In the genomic region with DNA sequence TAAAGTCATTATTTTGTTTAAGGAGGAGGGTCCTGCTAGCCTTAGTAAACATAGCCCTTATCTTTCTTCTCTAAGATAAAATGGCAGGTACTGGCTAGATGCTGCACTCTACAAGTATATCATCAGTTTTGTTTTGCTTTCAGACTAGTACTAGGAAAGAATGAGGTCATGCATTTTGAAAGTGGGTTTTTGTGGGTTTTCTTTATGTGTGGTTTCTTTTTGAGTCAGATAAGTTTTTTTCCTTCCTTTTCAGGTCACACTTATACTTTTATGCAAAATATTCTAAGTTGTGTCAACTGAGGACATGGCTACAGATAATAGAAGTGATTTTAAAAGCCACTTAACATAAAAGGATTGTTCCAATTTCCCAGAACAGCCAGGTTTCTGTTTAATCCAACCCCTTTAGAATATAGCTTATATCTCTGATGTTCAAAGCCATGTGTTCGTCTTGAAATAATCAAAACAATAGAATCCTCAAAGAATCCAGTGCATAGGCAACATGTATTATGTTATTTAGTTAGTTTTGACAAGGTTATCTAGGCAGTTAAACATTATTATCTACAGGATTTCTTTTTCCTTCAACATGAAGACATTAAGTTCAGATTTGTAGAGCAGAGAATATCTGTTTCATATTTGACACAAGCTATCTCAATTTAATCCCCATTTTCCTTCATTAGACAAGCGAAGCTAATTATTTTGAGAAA, we compare ENCODE assay signal across 1 cellular context.
TF ChIP-seq lines count a peak whose summit lies in the region.

No MANE protein-coding gene starts in this region.

TF ChIP-seq in GM12878, 131 proteins besides CTCF, POLR2A, EP300 and RAD21 (continues in another document):
- TF ChIP-seq, protein P1, sequence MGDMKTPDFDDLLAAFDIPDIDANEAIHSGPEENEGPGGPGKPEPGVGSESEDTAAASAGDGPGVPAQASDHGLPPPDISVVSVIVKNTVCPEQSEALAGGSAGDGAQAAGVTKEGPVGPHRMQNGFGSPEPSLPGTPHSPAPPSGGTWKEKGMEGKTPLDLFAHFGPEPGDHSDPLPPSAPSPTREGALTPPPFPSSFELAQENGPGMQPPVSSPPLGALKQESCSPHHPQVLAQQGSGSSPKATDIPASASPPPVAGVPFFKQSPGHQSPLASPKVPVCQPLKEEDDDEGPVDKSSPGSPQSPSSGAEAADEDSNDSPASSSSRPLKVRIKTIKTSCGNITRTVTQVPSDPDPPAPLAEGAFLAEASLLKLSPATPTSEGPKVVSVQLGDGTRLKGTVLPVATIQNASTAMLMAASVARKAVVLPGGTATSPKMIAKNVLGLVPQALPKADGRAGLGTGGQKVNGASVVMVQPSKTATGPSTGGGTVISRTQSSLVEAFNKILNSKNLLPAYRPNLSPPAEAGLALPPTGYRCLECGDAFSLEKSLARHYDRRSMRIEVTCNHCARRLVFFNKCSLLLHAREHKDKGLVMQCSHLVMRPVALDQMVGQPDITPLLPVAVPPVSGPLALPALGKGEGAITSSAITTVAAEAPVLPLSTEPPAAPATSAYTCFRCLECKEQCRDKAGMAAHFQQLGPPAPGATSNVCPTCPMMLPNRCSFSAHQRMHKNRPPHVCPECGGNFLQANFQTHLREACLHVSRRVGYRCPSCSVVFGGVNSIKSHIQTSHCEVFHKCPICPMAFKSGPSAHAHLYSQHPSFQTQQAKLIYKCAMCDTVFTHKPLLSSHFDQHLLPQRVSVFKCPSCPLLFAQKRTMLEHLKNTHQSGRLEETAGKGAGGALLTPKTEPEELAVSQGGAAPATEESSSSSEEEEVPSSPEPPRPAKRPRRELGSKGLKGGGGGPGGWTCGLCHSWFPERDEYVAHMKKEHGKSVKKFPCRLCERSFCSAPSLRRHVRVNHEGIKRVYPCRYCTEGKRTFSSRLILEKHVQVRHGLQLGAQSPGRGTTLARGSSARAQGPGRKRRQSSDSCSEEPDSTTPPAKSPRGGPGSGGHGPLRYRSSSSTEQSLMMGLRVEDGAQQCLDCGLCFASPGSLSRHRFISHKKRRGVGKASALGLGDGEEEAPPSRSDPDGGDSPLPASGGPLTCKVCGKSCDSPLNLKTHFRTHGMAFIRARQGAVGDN (IDR thresholded peaks at IDR 0.05) = no peak
- TF ChIP-seq MEF2B (IDR thresholded peaks at IDR 0.05; ENCODE audit: partially characterized antibody, poor library complexity, severe bottlenecking) = peak; percentile 62
- no peak for TF ChIP-seq NR2C1 (IDR thresholded peaks at IDR 0.05)
- TF ChIP-seq, protein P2, sequence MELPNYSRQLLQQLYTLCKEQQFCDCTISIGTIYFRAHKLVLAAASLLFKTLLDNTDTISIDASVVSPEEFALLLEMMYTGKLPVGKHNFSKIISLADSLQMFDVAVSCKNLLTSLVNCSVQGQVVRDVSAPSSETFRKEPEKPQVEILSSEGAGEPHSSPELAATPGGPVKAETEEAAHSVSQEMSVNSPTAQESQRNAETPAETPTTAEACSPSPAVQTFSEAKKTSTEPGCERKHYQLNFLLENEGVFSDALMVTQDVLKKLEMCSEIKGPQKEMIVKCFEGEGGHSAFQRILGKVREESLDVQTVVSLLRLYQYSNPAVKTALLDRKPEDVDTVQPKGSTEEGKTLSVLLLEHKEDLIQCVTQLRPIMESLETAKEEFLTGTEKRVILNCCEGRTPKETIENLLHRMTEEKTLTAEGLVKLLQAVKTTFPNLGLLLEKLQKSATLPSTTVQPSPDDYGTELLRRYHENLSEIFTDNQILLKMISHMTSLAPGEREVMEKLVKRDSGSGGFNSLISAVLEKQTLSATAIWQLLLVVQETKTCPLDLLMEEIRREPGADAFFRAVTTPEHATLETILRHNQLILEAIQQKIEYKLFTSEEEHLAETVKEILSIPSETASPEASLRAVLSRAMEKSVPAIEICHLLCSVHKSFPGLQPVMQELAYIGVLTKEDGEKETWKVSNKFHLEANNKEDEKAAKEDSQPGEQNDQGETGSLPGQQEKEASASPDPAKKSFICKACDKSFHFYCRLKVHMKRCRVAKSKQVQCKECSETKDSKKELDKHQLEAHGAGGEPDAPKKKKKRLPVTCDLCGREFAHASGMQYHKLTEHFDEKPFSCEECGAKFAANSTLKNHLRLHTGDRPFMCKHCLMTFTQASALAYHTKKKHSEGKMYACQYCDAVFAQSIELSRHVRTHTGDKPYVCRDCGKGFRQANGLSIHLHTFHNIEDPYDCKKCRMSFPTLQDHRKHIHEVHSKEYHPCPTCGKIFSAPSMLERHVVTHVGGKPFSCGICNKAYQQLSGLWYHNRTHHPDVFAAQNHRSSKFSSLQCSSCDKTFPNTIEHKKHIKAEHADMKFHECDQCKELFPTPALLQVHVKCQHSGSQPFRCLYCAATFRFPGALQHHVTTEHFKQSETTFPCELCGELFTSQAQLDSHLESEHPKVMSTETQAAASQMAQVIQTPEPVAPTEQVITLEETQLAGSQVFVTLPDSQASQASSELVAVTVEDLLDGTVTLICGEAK (IDR thresholded peaks at IDR 0.05; ENCODE audit: borderline replicate concordance) = no peak
- TF ChIP-seq PAX8 (IDR thresholded peaks at IDR 0.05) = no peak
- TF ChIP-seq MYC (IDR thresholded peaks at IDR 0.05; ENCODE audit: insufficient read depth, insufficient read length, insufficient replicate concordance, low read length, severe bottlenecking) = no peak
- peak; percentile 52; the same call in 1 of the 2 replicates for TF ChIP-seq BCL11A (IDR thresholded peaks at IDR 0.05; ENCODE audit: low read depth, low read length)
- TF ChIP-seq, protein P3, sequence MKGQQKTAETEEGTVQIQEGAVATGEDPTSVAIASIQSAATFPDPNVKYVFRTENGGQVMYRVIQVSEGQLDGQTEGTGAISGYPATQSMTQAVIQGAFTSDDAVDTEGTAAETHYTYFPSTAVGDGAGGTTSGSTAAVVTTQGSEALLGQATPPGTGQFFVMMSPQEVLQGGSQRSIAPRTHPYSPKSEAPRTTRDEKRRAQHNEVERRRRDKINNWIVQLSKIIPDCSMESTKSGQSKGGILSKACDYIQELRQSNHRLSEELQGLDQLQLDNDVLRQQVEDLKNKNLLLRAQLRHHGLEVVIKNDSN (IDR thresholded peaks at IDR 0.05; ENCODE audit: borderline replicate concordance, extremely low read length, insufficient read depth, low read depth, low read length) = no peak
- peak; percentile 94; the same call in 1 of the 2 replicates for TF ChIP-seq ZNF217 (IDR thresholded peaks at IDR 0.05)
- TF ChIP-seq FOXM1 (IDR thresholded peaks at IDR 0.05; ENCODE audit: low read depth, low read length) = peak; percentile 76; the same call in 1 of the 2 replicates
- TF ChIP-seq BRCA1 (IDR thresholded peaks at IDR 0.05; ENCODE audit: low read depth, low read length) = no peak
- peak; percentile 60; the same call in 1 of the 2 replicates for TF ChIP-seq BACH1 (IDR thresholded peaks at IDR 0.05; ENCODE audit: borderline replicate concordance)
- peak; percentile 53; the same call in 1 of the 2 replicates for TF ChIP-seq CREB1 (IDR thresholded peaks at IDR 0.05; ENCODE audit: low read depth)
- TF ChIP-seq MEF2A (IDR thresholded peaks at IDR 0.05; ENCODE audit: insufficient read depth, low read depth, low read length) = 0 out of 2 replicates have a peak, but pooled peaks have one; percentile 57
- peak; percentile 69; the same call in 1 of the 2 replicates for TF ChIP-seq TCF7 (IDR thresholded peaks at IDR 0.05; ENCODE audit: borderline replicate concordance)
- TF ChIP-seq CREM (IDR thresholded peaks at IDR 0.05; ENCODE audit: low read depth) = peak; percentile 67
- TF ChIP-seq, protein P4, sequence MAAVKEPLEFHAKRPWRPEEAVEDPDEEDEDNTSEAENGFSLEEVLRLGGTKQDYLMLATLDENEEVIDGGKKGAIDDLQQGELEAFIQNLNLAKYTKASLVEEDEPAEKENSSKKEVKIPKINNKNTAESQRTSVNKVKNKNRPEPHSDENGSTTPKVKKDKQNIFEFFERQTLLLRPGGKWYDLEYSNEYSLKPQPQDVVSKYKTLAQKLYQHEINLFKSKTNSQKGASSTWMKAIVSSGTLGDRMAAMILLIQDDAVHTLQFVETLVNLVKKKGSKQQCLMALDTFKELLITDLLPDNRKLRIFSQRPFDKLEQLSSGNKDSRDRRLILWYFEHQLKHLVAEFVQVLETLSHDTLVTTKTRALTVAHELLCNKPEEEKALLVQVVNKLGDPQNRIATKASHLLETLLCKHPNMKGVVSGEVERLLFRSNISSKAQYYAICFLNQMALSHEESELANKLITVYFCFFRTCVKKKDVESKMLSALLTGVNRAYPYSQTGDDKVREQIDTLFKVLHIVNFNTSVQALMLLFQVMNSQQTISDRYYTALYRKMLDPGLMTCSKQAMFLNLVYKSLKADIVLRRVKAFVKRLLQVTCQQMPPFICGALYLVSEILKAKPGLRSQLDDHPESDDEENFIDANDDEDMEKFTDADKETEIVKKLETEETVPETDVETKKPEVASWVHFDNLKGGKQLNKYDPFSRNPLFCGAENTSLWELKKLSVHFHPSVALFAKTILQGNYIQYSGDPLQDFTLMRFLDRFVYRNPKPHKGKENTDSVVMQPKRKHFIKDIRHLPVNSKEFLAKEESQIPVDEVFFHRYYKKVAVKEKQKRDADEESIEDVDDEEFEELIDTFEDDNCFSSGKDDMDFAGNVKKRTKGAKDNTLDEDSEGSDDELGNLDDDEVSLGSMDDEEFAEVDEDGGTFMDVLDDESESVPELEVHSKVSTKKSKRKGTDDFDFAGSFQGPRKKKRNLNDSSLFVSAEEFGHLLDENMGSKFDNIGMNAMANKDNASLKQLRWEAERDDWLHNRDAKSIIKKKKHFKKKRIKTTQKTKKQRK (IDR thresholded peaks at IDR 0.05; ENCODE audit: low read depth, low read length) = no peak
- TF ChIP-seq IRF4 (IDR thresholded peaks at IDR 0.05; ENCODE audit: low read depth, low read length) = 0 out of 2 replicates have a peak, but pooled peaks have one; percentile 38
- peak; percentile 83 for TF ChIP-seq JUND (IDR thresholded peaks at IDR 0.05; ENCODE audit: low read depth, low read length)
- peak; percentile 92 to 94 for TF ChIP-seq IKZF2 (IDR thresholded peaks at IDR 0.05)
- TF ChIP-seq, protein P5, sequence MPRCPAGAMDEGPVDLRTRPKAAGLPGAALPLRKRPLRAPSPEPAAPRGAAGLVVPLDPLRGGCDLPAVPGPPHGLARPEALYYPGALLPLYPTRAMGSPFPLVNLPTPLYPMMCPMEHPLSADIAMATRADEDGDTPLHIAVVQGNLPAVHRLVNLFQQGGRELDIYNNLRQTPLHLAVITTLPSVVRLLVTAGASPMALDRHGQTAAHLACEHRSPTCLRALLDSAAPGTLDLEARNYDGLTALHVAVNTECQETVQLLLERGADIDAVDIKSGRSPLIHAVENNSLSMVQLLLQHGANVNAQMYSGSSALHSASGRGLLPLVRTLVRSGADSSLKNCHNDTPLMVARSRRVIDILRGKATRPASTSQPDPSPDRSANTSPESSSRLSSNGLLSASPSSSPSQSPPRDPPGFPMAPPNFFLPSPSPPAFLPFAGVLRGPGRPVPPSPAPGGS (IDR thresholded peaks at IDR 0.05; ENCODE audit: borderline replicate concordance, insufficient read depth, low read depth, low read length, poor library complexity, severe bottlenecking) = peak; percentile 30
- TF ChIP-seq, protein P6, sequence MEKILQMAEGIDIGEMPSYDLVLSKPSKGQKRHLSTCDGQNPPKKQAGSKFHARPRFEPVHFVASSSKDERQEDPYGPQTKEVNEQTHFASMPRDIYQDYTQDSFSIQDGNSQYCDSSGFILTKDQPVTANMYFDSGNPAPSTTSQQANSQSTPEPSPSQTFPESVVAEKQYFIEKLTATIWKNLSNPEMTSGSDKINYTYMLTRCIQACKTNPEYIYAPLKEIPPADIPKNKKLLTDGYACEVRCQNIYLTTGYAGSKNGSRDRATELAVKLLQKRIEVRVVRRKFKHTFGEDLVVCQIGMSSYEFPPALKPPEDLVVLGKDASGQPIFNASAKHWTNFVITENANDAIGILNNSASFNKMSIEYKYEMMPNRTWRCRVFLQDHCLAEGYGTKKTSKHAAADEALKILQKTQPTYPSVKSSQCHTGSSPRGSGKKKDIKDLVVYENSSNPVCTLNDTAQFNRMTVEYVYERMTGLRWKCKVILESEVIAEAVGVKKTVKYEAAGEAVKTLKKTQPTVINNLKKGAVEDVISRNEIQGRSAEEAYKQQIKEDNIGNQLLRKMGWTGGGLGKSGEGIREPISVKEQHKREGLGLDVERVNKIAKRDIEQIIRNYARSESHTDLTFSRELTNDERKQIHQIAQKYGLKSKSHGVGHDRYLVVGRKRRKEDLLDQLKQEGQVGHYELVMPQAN (conservative IDR thresholded peaks at IDR 0.05) = no peak
- TF ChIP-seq, protein P7, sequence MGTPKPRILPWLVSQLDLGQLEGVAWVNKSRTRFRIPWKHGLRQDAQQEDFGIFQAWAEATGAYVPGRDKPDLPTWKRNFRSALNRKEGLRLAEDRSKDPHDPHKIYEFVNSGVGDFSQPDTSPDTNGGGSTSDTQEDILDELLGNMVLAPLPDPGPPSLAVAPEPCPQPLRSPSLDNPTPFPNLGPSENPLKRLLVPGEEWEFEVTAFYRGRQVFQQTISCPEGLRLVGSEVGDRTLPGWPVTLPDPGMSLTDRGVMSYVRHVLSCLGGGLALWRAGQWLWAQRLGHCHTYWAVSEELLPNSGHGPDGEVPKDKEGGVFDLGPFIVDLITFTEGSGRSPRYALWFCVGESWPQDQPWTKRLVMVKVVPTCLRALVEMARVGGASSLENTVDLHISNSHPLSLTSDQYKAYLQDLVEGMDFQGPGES (IDR thresholded peaks at IDR 0.05) = no peak
- TF ChIP-seq, protein P8, sequence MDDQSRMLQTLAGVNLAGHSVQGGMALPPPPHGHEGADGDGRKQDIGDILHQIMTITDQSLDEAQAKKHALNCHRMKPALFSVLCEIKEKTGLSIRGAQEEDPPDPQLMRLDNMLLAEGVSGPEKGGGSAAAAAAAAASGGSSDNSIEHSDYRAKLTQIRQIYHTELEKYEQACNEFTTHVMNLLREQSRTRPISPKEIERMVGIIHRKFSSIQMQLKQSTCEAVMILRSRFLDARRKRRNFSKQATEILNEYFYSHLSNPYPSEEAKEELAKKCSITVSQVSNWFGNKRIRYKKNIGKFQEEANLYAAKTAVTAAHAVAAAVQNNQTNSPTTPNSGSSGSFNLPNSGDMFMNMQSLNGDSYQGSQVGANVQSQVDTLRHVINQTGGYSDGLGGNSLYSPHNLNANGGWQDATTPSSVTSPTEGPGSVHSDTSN (IDR thresholded peaks at IDR 0.05; ENCODE audit: insufficient replicate concordance, low read depth, low read length) = no peak
- TF ChIP-seq, protein P9, sequence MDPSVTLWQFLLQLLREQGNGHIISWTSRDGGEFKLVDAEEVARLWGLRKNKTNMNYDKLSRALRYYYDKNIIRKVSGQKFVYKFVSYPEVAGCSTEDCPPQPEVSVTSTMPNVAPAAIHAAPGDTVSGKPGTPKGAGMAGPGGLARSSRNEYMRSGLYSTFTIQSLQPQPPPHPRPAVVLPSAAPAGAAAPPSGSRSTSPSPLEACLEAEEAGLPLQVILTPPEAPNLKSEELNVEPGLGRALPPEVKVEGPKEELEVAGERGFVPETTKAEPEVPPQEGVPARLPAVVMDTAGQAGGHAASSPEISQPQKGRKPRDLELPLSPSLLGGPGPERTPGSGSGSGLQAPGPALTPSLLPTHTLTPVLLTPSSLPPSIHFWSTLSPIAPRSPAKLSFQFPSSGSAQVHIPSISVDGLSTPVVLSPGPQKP (IDR thresholded peaks at IDR 0.05; ENCODE audit: low read depth, low read length) = no peak
- peak; percentile 59; the same call in 1 of the 2 replicates for TF ChIP-seq CBFB (IDR thresholded peaks at IDR 0.05; ENCODE audit: low read depth)
- no peak for TF ChIP-seq TAF1 (IDR thresholded peaks at IDR 0.05; ENCODE audit: borderline replicate concordance, low read depth, low read length)
- no peak for TF ChIP-seq SREBF2 (IDR thresholded peaks at IDR 0.05; ENCODE audit: low read length)
- TF ChIP-seq ETV6 (conservative IDR thresholded peaks at IDR 0.05 in 1 of 2, IDR thresholded peaks at IDR 0.05 in 1 of 2; ENCODE audit: borderline replicate concordance in 1 of 2, low read depth in 1 of 2) = peak in 1 of 2 experiments; percentile 45; a peak in 1 of 4 replicates
- TF ChIP-seq CEBPB (IDR thresholded peaks at IDR 0.05; ENCODE audit: borderline replicate concordance in 1 of 2, low read depth in 2 of 2, low read length in 2 of 2) = 0 out of 4 replicates have a peak, but pooled peaks of 1 of the 2 experiments have one; percentile 82
